In the genomic region with DNA sequence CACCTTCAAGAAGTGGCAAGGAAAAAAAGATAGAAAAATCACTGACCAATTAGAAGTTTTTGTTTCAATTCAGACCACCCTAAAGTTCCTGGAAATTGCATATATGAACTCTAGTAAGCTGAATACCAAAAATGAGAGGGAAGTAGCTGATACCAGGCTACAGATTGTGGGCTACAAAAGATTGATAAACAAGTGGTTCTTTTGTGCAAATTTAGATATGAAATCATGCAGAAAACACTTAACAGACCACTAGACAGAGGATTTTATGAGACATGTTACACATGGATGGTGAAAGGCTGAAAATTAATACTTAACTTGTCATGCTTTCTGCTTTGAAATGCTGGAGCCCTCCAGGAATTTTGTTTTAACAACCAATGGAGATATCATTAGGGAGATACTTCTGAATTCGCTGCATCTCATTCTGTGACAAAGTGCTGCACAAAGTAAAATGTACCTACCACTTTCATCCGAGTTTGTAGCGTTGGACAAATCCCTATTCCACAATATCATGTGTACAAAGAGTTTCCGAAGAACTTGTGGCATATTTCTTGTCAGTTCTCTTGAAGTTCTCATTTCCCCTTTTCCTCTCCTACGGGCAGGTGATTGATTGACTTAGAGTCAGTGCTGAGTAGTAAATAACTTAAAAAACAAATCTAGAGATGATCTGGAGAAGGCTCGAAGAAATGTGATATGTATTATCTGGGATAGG, we compare ENCODE assay signal across 24 cellular contexts.
DNase-seq lines count a peak whose midpoint lies in the region; ATAC-seq, FAIRE-seq and TF ChIP-seq lines count a peak whose summit lies in the region.
"Had no signal": no experiment of that assay in that cellular context is flagged by ENCODE, and none has a peak within 500 bp of the region (broad histone marks: within the 10 kb centered on the region; RNA-seq: fewer than 3 reads in every experiment).

No MANE protein-coding gene starts in this region.

- H3K27me3 ChIP-seq in uterus: no peaks in the 10 kb centered on the region
- H3K27me3 ChIP-seq: esophagus muscularis mucosa, right lobe of liver had no signal

- peaks cover 0 to 3% of the 10 kb centered on the region in 2 donors for H3K4me1 ChIP-seq in uterus
- H3K4me1 ChIP-seq: Caco-2, right lobe of liver had no signal

- ATAC-seq in HG03432 (IDR thresholded peaks at IDR 0.05; ENCODE audit: unreplicated experiment) (peak; percentile 68), GM21737 (IDR thresholded peaks at IDR 0.05; ENCODE audit: unreplicated experiment) (no peak)
- ATAC-seq: left lobe of liver, right lobe of liver had no signal

- H3K9me3 ChIP-seq in uterus: no peaks in the 10 kb centered on the region
- H3K9me3 ChIP-seq: Caco-2, esophagus muscularis mucosa, HAP-1, neutrophil, right lobe of liver had no signal

- TF ChIP-seq CTCF in epithelial cell of proximal tubule (conservative IDR thresholded peaks at IDR 0.05; ENCODE audit: low read depth, low read length) (no peak), uterus (IDR thresholded peaks at IDR 0.05) (no peak)

- H3K36me3 ChIP-seq in uterus: no peaks in the 10 kb centered on the region
- H3K36me3 ChIP-seq: esophagus muscularis mucosa, HAP-1, neutrophil, right lobe of liver had no signal

- TF ChIP-seq POLR2A in uterus (IDR thresholded peaks at IDR 0.05): no peak

- peak; percentile 49 for FAIRE-seq in GM19239 (lab: Jason Lieb, UNC)
- FAIRE-seq: GM12891, urothelium cell line had no signal

- H3K4me3 ChIP-seq in epithelial cell of proximal tubule (ENCODE audit: low read depth, low read length) (no peak overlapping the region), uterus (no peak overlapping the region)
- H3K4me3 ChIP-seq: esophagus muscularis mucosa, HAP-1, right lobe of liver had no signal

- peak overlapping the region; percentile 76 to 85 for H3K27ac ChIP-seq in uterus
- H3K27ac ChIP-seq: esophagus muscularis mucosa, neutrophil, right lobe of liver had no signal

- intact Hi-C loops in uterus (cut with DNase I; ENCODE audit: low total_unique reads) (no loop called here), posterior vena cava (cut with DNase I) (no loop called here)

- DNase-seq in GM19239 (ENCODE audit: insufficient read length, low spot score): no peak
- peak; percentile 43 for DNase-seq in epithelial cell of proximal tubule (ENCODE audit: low read depth)
- DNase-seq in uterus: no peak
- DNase-seq in posterior vena cava (ENCODE audit: low spot score): no peak
- no peak for DNase-seq in NCI-H1105 treated with DMSO at 0.1 percent for 48 hours (lab: John Stamatoyannopoulos, UW)
- DNase-seq: activated CD4-positive, alpha-beta T cell treated with anti-CD3 and anti-CD28 coated beads for 48 hours; activated gamma-delta T cell; amygdala; Caco-2; effector CD4-positive, alpha-beta T cell; GF-D8; Kasumi-1; NCI-H1417 treated with DMSO at 0.1 percent for 48 hours; NCI-H2171; right lobe of liver; stimulated activated CD4-positive, alpha-beta T cell treated with anti-CD3 and anti-CD28 coated beads, Interleukin-1b, Interleukin-23, amount 100 ng/mL, for 48 hours had no signal
